In genomic region chr7:127382301-127383085, GRCh38 we compare ENCODE assay signal across 20 cellular contexts. TPM values are rescaled to one million over a fixed set of nuclear protein-coding genes. Genes with fewer than 3 reads are reported as not detected.
A peak's percentile ranks its signal among the peaks of the same experiment; 100 is the strongest.
DNase-seq lines count a peak whose midpoint lies in the region; ATAC-seq, FAIRE-seq and TF ChIP-seq lines count a peak whose summit lies in the region.
"Had no signal": no experiment of that assay in that cellular context is flagged by ENCODE, and none has a peak within 500 bp of the region (broad histone marks: within the 10 kb centered on the region; RNA-seq: fewer than 3 reads in every experiment).

No MANE protein-coding gene starts in this region.

- H3K4me1 ChIP-seq in CD4-positive, CD25-positive, alpha-beta regulatory T cell (ENCODE audit: control insufficient read depth, insufficient read depth, low read length, poor library complexity, severe bottlenecking), result peaks cover 53% of the 10 kb centered on the region

- no peak for DNase-seq in CD4-positive, CD25-positive, alpha-beta regulatory T cell
- DNase-seq in GM12892 (ENCODE audit: insufficient read length) (no peak), RCC 7860 (ENCODE audit: low spot score) (no peak), HuH-7 (ENCODE audit: low spot score) (no peak), HUDEP-2 (lab: John Stamatoyannopoulos, UW; ENCODE audit: unreplicated experiment in 76 of 76) (no peak), H4 (ENCODE audit: low spot score) (no peak), NCI-H524 (lab: John Stamatoyannopoulos, UW) (no peak)
- DNase-seq: activated CD4-positive, alpha-beta T cell treated with anti-CD3 and anti-CD28 coated beads, Interleukin-2, amount 10 ng/mL, durations not matched to agents 24 days and 14 days; brain microvascular endothelial cell; head of caudate nucleus; mucosa of descending colon; NCI-H1930; NCI-H345; retina had no signal

- peaks cover 44 to 82% (median 71%) of the 10 kb centered on the region in 4 donors for H3K4me1 Mint-ChIP-seq in CD4-positive, CD25-positive, alpha-beta regulatory T cell
- peaks cover 38% of the 10 kb centered on the region for H3K4me1 Mint-ChIP-seq in dendritic cell treated with granulocyte-macrophage colony-stimulating factor and Interleukin-4, amounts not matched to agents 40 ng/mL and 50 ng/mL, for 4 days (ENCODE audit: low read depth)

- H3K27me3 Mint-ChIP-seq in CD4-positive, CD25-positive, alpha-beta regulatory T cell, result no peaks in the 10 kb centered on the region
- H3K27me3 Mint-ChIP-seq in dendritic cell treated with granulocyte-macrophage colony-stimulating factor and Interleukin-4, amounts not matched to agents 40 ng/mL and 50 ng/mL, for 4 days, result no peaks in the 10 kb centered on the region
- H3K27me3 Mint-ChIP-seq: activated CD4-positive, alpha-beta T cell treated with anti-CD3 and anti-CD28 coated beads, Interleukin-2, amount 10 ng/mL, durations not matched to agents 24 days and 14 days had no signal

- peaks cover 17% of the 10 kb centered on the region for H3K36me3 Mint-ChIP-seq in CD4-positive, CD25-positive, alpha-beta regulatory T cell
- peaks cover 37% of the 10 kb centered on the region for H3K36me3 Mint-ChIP-seq in dendritic cell treated with granulocyte-macrophage colony-stimulating factor and Interleukin-4, amounts not matched to agents 40 ng/mL and 50 ng/mL, for 4 days (ENCODE audit: low read depth)

- H3K4me3 Mint-ChIP-seq in CD4-positive, CD25-positive, alpha-beta regulatory T cell, result peak overlapping the region; percentile 13 to 56 (median 32)
- no peak overlapping the region for H3K4me3 Mint-ChIP-seq in dendritic cell treated with granulocyte-macrophage colony-stimulating factor and Interleukin-4, amounts not matched to agents 40 ng/mL and 50 ng/mL, for 4 days
- H3K4me3 Mint-ChIP-seq: activated CD4-positive, alpha-beta T cell treated with anti-CD3 and anti-CD28 coated beads, Interleukin-2, amount 10 ng/mL, durations not matched to agents 24 days and 14 days had no signal

- no peaks in the 10 kb centered on the region for H3K27me3 ChIP-seq in CD4-positive, CD25-positive, alpha-beta regulatory T cell (ENCODE audit: control insufficient read depth, insufficient read depth, low read length)
- H3K27me3 ChIP-seq: brain microvascular endothelial cell had no signal

- ATAC-seq in CD4-positive, CD25-positive, alpha-beta regulatory T cell (ENCODE audit: low read depth in 2 of 2), result no peak

- no peaks in the 10 kb centered on the region for H3K9me3 ChIP-seq in CD4-positive, CD25-positive, alpha-beta regulatory T cell (ENCODE audit: control insufficient read depth in 2 of 2, low read length in 2 of 2)
- H3K9me3 ChIP-seq: mucosa of descending colon, thoracic aorta had no signal

- peak overlapping the region; percentile 8 for H3K27ac ChIP-seq in CD4-positive, CD25-positive, alpha-beta regulatory T cell (ENCODE audit: insufficient read depth, low read length, poor library complexity, severe bottlenecking)
- H3K27ac ChIP-seq: brain microvascular endothelial cell, KMS-11, thoracic aorta had no signal

- H3K36me3 ChIP-seq in CD4-positive, CD25-positive, alpha-beta regulatory T cell (ENCODE audit: control insufficient read depth, insufficient read depth, low read length), result peaks cover 39% of the 10 kb centered on the region

- peak overlapping the region; percentile 33 for H3K4me3 ChIP-seq in CD4-positive, CD25-positive, alpha-beta regulatory T cell (ENCODE audit: low read depth, low read length)
- H3K4me3 ChIP-seq: mucosa of descending colon, thoracic aorta had no signal

- FAIRE-seq in GM12892 (lab: Jason Lieb, UNC), result peak; percentile 57
- peak; percentile 30 for FAIRE-seq in RCC 7860 (lab: Jason Lieb, UNC)
- FAIRE-seq: colon, endometrium, TTC549 had no signal

- no peak for TF ChIP-seq POLR2A in GM12892 (IDR thresholded peaks at IDR 0.05; ENCODE audit: low read depth, low read length)

- H3K9me3 Mint-ChIP-seq in CD4-positive, CD25-positive, alpha-beta regulatory T cell, result no peaks in the 10 kb centered on the region
- H3K9me3 Mint-ChIP-seq in dendritic cell treated with granulocyte-macrophage colony-stimulating factor and Interleukin-4, amounts not matched to agents 40 ng/mL and 50 ng/mL, for 4 days, result no peaks in the 10 kb centered on the region
- H3K9me3 Mint-ChIP-seq: activated CD4-positive, alpha-beta T cell treated with anti-CD3 and anti-CD28 coated beads, Interleukin-2, amount 10 ng/mL, durations not matched to agents 24 days and 14 days had no signal

- intact Hi-C loops in dendritic cell treated with granulocyte-macrophage colony-stimulating factor and Interleukin-4, amounts not matched to agents 40 ng/mL and 50 ng/mL, for 4 days (cut with micrococcal nuclease), result no loop called here

- peak overlapping the region in 1 of 3 donors; percentile 50 for H3K27ac Mint-ChIP-seq in CD4-positive, CD25-positive, alpha-beta regulatory T cell
- H3K27ac Mint-ChIP-seq in dendritic cell treated with granulocyte-macrophage colony-stimulating factor and Interleukin-4, amounts not matched to agents 40 ng/mL and 50 ng/mL, for 4 days, result peak overlapping the region; percentile 59

RNA-seq across cellular contexts. Expression of gene ZNF800, which starts 10.0 kb away (rescaled TPM):
- 81.0 TPM for total RNA-seq in CD4-positive, CD25-positive, alpha-beta regulatory T cell
- polyA plus RNA-seq in CD4-positive, CD25-positive, alpha-beta regulatory T cell, result 10 to 100 TPM; 44.8 to 59.5 (median 51.0) TPM
- polyA plus RNA-seq in GM12892 (2012; ENCODE audit: missing spikeins), result 13.7 TPM
- total RNA-seq in H4 (2014; rRNA removed; shearing (Covaris generic)), result 8.5 and 9.3 TPM in 2 replicates
